ENCODE assay signal across 19 cellular contexts in the genomic region with DNA sequence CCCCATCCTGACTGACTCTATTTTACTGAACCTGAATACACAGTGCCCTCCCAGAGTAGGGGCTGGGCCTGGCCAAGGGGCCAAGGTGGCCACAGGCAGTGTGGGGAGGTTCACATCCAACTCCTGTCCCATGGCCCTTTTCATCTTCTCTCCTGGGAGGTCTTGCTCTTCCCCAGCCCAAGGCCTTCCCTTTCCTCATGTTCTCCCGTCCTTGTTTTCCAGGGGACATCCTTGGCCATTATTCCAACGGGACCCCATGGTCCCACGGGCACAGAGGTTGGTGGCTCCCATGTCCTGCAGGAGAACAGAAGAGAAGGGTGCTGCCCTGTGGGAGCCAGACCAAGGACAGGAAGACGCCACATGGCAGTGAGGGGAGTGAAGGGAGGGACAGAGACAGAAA. TPM values are rescaled to one million over a fixed set of nuclear protein-coding genes. Genes with fewer than 3 reads are reported as not detected.
DNase-seq lines count a peak whose midpoint lies in the region; ATAC-seq, FAIRE-seq and TF ChIP-seq lines count a peak whose summit lies in the region.
"Had no signal": no experiment of that assay in that cellular context is flagged by ENCODE, and none has a peak within 500 bp of the region (broad histone marks: within the 10 kb centered on the region; RNA-seq: fewer than 3 reads in every experiment).

No MANE protein-coding gene starts in this region.

- RAD21 ChIA-PET in HCT116 (lab: Charles Lee; ENCODE audit: low non-redundant PET in 1 of 2, low total read pairs in 2 of 2, uncharacterized antibody in 2 of 2, unreplicated experiment in 2 of 2) = interaction anchor here in 1 of 2 experiments (1.4 kb wide), 1 partner anchor 9 kb away, joined by 4 read pairs; no protein-coding TSS in a partner anchor

- no peaks in the 10 kb centered on the region for H3K9me3 ChIP-seq in HCT116 (ENCODE audit: control insufficient read depth in 1 of 2, insufficient read depth in 1 of 2, low read depth in 1 of 2, low read length in 2 of 2)
- no peaks in the 10 kb centered on the region for H3K9me3 ChIP-seq in astrocyte (ENCODE audit: insufficient read depth, low read depth, low read length)
- no peaks in the 10 kb centered on the region for H3K9me3 ChIP-seq in keratinocyte (ENCODE audit: control insufficient read depth, low read depth, low read length)
- no peaks in the 10 kb centered on the region for H3K9me3 ChIP-seq in thoracic aorta
- H3K9me3 ChIP-seq: heart left ventricle had no signal

- H3K9ac ChIP-seq in HCT116 (ENCODE audit: low read length) = peak overlapping the region; percentile 78
- peak overlapping the region; percentile 61 for H3K9ac ChIP-seq in astrocyte (ENCODE audit: low read length)
- peak overlapping the region; percentile 74 for H3K9ac ChIP-seq in keratinocyte (ENCODE audit: control insufficient read depth, extremely low read depth, insufficient read depth, low read length)
- H3K9ac ChIP-seq: KMS-11 had no signal

- no TSS peak for BruUV-seq in HCT116 (replicated peaks; lab: Mats Ljungman, UMichigan)

- H3K79me2 ChIP-seq in HCT116 (ENCODE audit: insufficient read depth, low read length) (peaks cover 95% of the 10 kb centered on the region), astrocyte (ENCODE audit: insufficient read depth, low read length) (peaks cover 24% of the 10 kb centered on the region), keratinocyte (ENCODE audit: control insufficient read depth, insufficient read depth, low read length) (peaks cover 56% of the 10 kb centered on the region)

- H3K27me3 ChIP-seq in HCT116 (ENCODE audit: insufficient read depth, low read length) (no peaks in the 10 kb centered on the region), astrocyte (ENCODE audit: insufficient read depth, low read length) (no peaks in the 10 kb centered on the region), keratinocyte (ENCODE audit: control insufficient read depth, extremely low read depth, insufficient read depth, low read length) (no peaks in the 10 kb centered on the region), thoracic aorta (replicated peaks; ENCODE audit: insufficient read depth) (no peaks in the 10 kb centered on the region)
- H3K27me3 ChIP-seq: heart left ventricle had no signal

- H4K20me1 ChIP-seq in HCT116 (ENCODE audit: insufficient read depth) (no peaks in the 10 kb centered on the region), astrocyte (ENCODE audit: insufficient read depth, low read length) (no peaks in the 10 kb centered on the region), keratinocyte (ENCODE audit: control insufficient read depth, extremely low read depth, insufficient read depth, low read length) (no peaks in the 10 kb centered on the region)

- peak overlapping the region; percentile 65 for H3K4me2 ChIP-seq in HCT116 (ENCODE audit: low read length)
- peak overlapping the region; percentile 71 for H3K4me2 ChIP-seq in astrocyte (ENCODE audit: low read length)
- H3K4me2 ChIP-seq in keratinocyte (ENCODE audit: control insufficient read depth, extremely low read depth, insufficient read depth, low read depth, low read length) = peak overlapping the region; percentile 72
- H3K4me2 ChIP-seq: KMS-11 had no signal

- ATAC-seq in HCT116 (no peak), thoracic aorta (ENCODE audit: insufficient number of reproducible peaks, low FRiP score, low read depth) (no peak), HG03457 (IDR thresholded peaks at IDR 0.05; ENCODE audit: unreplicated experiment) (no peak), HG02981 (IDR thresholded peaks at IDR 0.05; ENCODE audit: unreplicated experiment) (no peak)
- ATAC-seq: heart left ventricle had no signal

- FAIRE-seq in astrocyte (lab: Jason Lieb, UNC) (no peak), keratinocyte (lab: Jason Lieb, UNC) (no peak)

- peaks cover 30% of the 10 kb centered on the region for H3K4me1 Mint-ChIP-seq in astrocyte (ENCODE audit: low read depth, unreplicated experiment)
- H3K4me1 Mint-ChIP-seq: central memory CD8-positive, alpha-beta T cell had no signal

- intact Hi-C loops in HCT116 (cut with micrococcal nuclease) = no loop called here

- POLR2A ChIA-PET in HCT116 (lab: Charles Lee) = interaction anchor here (2.6 kb wide), 1 partner anchor 11 kb away, joined by 37 read pairs; the partner anchor contains the start of gene MALL

- no peaks in the 10 kb centered on the region for H3K9me2 ChIP-seq in HCT116 (ENCODE audit: insufficient read depth)

- no peaks in the 10 kb centered on the region for H3K36me3 Mint-ChIP-seq in astrocyte (ENCODE audit: low read depth, unreplicated experiment)

- TF ChIP-seq RAD21 in HCT116 (IDR thresholded peaks at IDR 0.05; ENCODE audit: low read depth) = no peak

- peaks cover 6% of the 10 kb centered on the region for H3K9me3 Mint-ChIP-seq in astrocyte (ENCODE audit: unreplicated experiment)
- H3K9me3 Mint-ChIP-seq: central memory CD8-positive, alpha-beta T cell had no signal

- H3K36me3 ChIP-seq in HCT116 (ENCODE audit: control insufficient read depth in 1 of 2, insufficient read depth in 2 of 2, low read length in 2 of 2) (peaks cover 0 to 17% of the 10 kb centered on the region in 2 experiments; a peak in 2 of 4 replicates), astrocyte (ENCODE audit: insufficient read depth, low read length) (no peaks in the 10 kb centered on the region), keratinocyte (ENCODE audit: control insufficient read depth in 2 of 2, extremely low read depth in 1 of 2, insufficient read depth in 2 of 2, low read length in 2 of 2) (peaks cover 0 to 15% of the 10 kb centered on the region in 2 experiments), thoracic aorta (no peaks in the 10 kb centered on the region)

- H3K27me3 Mint-ChIP-seq in astrocyte (ENCODE audit: low read depth, unreplicated experiment) = peaks cover 4% of the 10 kb centered on the region

- dilution Hi-C loops in keratinocyte (cut with MboI; ENCODE audit: extremely low pct_ligation_motif_present, low sequenced_read_pairs) = no loop called here

- H3K27ac ChIP-seq in HCT116 (ENCODE audit: low read depth, low read length) (peak overlapping the region; percentile 100), astrocyte (ENCODE audit: low read depth, low read length) (peak overlapping the region; percentile 75), keratinocyte (ENCODE audit: control insufficient read depth, insufficient read depth, low read length) (peak overlapping the region; percentile 81), thoracic aorta (peak overlapping the region; percentile 71 to 79)
- H3K27ac ChIP-seq: KMS-11 had no signal

- H3K27ac Mint-ChIP-seq in astrocyte (ENCODE audit: unreplicated experiment) = no peak overlapping the region
- H3K27ac Mint-ChIP-seq: activated CD4-positive, alpha-beta T cell treated with anti-CD3 and anti-CD28 coated beads, Interleukin-2, amount 10 ng/mL, durations not matched to agents 24 days and 14 days had no signal

- CTCF ChIA-PET in HCT116 (lab: Charles Lee) = interaction anchor here (2.5 kb wide), 1 partner anchor 11 kb away, joined by 41 read pairs; the partner anchor contains the start of gene MALL

- H3K9me1 ChIP-seq in keratinocyte (ENCODE audit: control insufficient read depth, extremely low read depth, insufficient read depth, low read length) = no peaks in the 10 kb centered on the region

- DNase-seq in HCT116 (ENCODE audit: low read depth, low spot score) (no peak), astrocyte (ENCODE audit: low read depth) (no peak), keratinocyte (ENCODE audit: low read depth, low spot score) (no peak), thoracic aorta (ENCODE audit: low spot score) (no peak), mesenteric fat pad (ENCODE audit: low spot score) (no peak), kidney tubule cell (ENCODE audit: low spot score) (no peak)
- DNase-seq: activated CD4-positive, alpha-beta T cell treated with anti-CD3 and anti-CD28 coated beads, Interleukin-2, amount 10 ng/mL, durations not matched to agents 24 days and 14 days; activated effector memory CD4-positive, alpha-beta T cell treated with anti-CD3 and anti-CD28 coated beads, Interleukin-2, amount 50 U/mL, for 16 hours; amygdala; effector CD8-positive, alpha-beta T cell; NCI-H2029; NK-92 treated with Interleukin-12 subunit alpha and Interleukin-12 subunit beta, amount 100 ng/mL, for 24 hours; substantia nigra had no signal

- H3K4me3 ChIP-seq in HCT116 (replicated peaks in 1 of 2; ENCODE audit: low read depth in 1 of 2, low read length in 2 of 2) = peak overlapping the region; percentile 4 to 9; a peak in 2 of 4 replicates
- H3K4me3 ChIP-seq in astrocyte (ENCODE audit: insufficient read depth, low read depth, low read length) = no peak overlapping the region
- H3K4me3 ChIP-seq in keratinocyte (ENCODE audit: control insufficient read depth in 2 of 3, extremely low read depth in 1 of 3, insufficient read depth in 2 of 3, low read depth in 1 of 3, low read length in 3 of 3) = no peak overlapping the region
- no peak overlapping the region for H3K4me3 ChIP-seq in thoracic aorta
- H3K4me3 ChIP-seq: heart left ventricle had no signal

- H3K4me1 ChIP-seq in HCT116 (ENCODE audit: control insufficient read depth in 1 of 2, insufficient read depth in 2 of 2, low read length in 2 of 2) (peaks cover 95 to 100% of the 10 kb centered on the region in 2 experiments), astrocyte (ENCODE audit: insufficient read depth, low read length) (peaks cover 65% of the 10 kb centered on the region), keratinocyte (ENCODE audit: control insufficient read depth, extremely low read depth, insufficient read depth, low read length) (peaks cover 79% of the 10 kb centered on the region), thoracic aorta (ENCODE audit: control insufficient read depth in 1 of 2, low read depth in 2 of 2) (peaks cover 34 to 53% of the 10 kb centered on the region in 2 donors)

- H2AFZ ChIP-seq in HCT116 (ENCODE audit: low read depth, low read length, poor library complexity, severe bottlenecking) (no peak overlapping the region), astrocyte (ENCODE audit: low read depth, low read length) (peak overlapping the region; percentile 3), keratinocyte (ENCODE audit: control insufficient read depth, low read length) (no peak overlapping the region)

- TF ChIP-seq POLR2A in HCT116 (IDR thresholded peaks at IDR 0.05; ENCODE audit: borderline replicate concordance, extremely low read depth, insufficient read depth, insufficient read length) = no peak

- TF ChIP-seq CTCF in HCT116 (IDR thresholded peaks at IDR 0.05 in 2 of 3, conservative IDR thresholded peaks at IDR 0.05 in 1 of 3; ENCODE audit: borderline replicate concordance in 1 of 3, insufficient read depth in 1 of 3, low read depth in 2 of 3, low read length in 2 of 3) = no peak
- TF ChIP-seq CTCF in astrocyte (IDR thresholded peaks at IDR 0.05; ENCODE audit: insufficient read depth, low read depth, low read length) = no peak
- TF ChIP-seq CTCF in keratinocyte (optimal IDR thresholded peaks at IDR 0.05 in 1 of 3, IDR thresholded peaks at IDR 0.05 in 1 of 3, conservative IDR thresholded peaks at IDR 0.05 in 1 of 3; ENCODE audit: extremely low read depth in 1 of 3, insufficient read depth in 2 of 3, low read length in 3 of 3) = no peak
- no peak for TF ChIP-seq CTCF in thoracic aorta (IDR thresholded peaks at IDR 0.05)

- H3K4me3 Mint-ChIP-seq in astrocyte (ENCODE audit: unreplicated experiment) = no peak overlapping the region
- H3K4me3 Mint-ChIP-seq: activated CD4-positive, alpha-beta T cell treated with anti-CD3 and anti-CD28 coated beads, Interleukin-2, amount 10 ng/mL, durations not matched to agents 24 days and 14 days; central memory CD8-positive, alpha-beta T cell; nephron had no signal

RNA-seq across cellular contexts. Expression of gene MALL, which starts 10.4 kb away (rescaled TPM):
- total RNA-seq in HCT116 (2021; ENCODE audit: unreplicated experiment) (223 TPM), astrocyte (0.19 and 0.36 TPM in 2 replicates), thoracic aorta (10 to 100 TPM; 25.3 to 27.6 TPM), mesenteric fat pad (20.8 TPM)
- polyA plus RNA-seq in HCT116 (2012) = 92.3 and 120 TPM in 2 replicates
- polyA plus RNA-seq in keratinocyte = 11.1 to 80.8 TPM (median 29.0 TPM) in 3 replicates
- polyA plus RNA-seq in keratinocyte (2011; ENCODE audit: low read depth) = 7.6 TPM
- 37.5 and 48.1 TPM in 2 replicates for polyA plus RNA-seq in keratinocyte (2011; cell fraction: cytosol; rRNA removed)
- polyA plus RNA-seq in keratinocyte (2011; cell fraction: nucleus; rRNA removed) = 22.1 and 22.4 TPM in 2 replicates
- polyA plus RNA-seq in keratinocyte (2012; ENCODE audit: low replicate concordance) = 66.5 and 66.8 TPM in 2 replicates
- polyA minus RNA-seq in keratinocyte = 12.4 to 62.5 TPM (median 24.6 TPM) in 3 replicates
- 25.9 TPM for polyA minus RNA-seq in keratinocyte (2011; cell fraction: cytosol; rRNA and poly(A)+ RNA removed)
- 7.0 and 8.2 TPM in 2 replicates for polyA minus RNA-seq in keratinocyte (2011; cell fraction: nucleus; rRNA and poly(A)+ RNA removed)

Comparison
In these comparisons a context has a peak if more than half of its experiments do, and no peak if none do; other contexts are left out.
1. H3K4me3 ChIP-seq: peak in HCT116 (2 of 2); none in astrocyte (single experiment), keratinocyte (0 of 3) and thoracic aorta (single experiment).
2. RNA of gene MALL, which starts 10.4 kb away (total RNA-seq): 223 TPM in HCT116 (single experiment), 25.3 to 27.6 TPM in thoracic aorta and 20.8 TPM in mesenteric fat pad (single experiment); 0.19 to 0.36 TPM in astrocyte; every median in the first group is over 10 times any median in the second.
3. Peak in every context shown above with its lines, with median percentiles within 50 percentile points of each other: H3K27ac ChIP-seq, H3K4me2 ChIP-seq and H3K9ac ChIP-seq.